ENCODE assay signal across 8 cellular contexts in genomic region chr17:8152112-8152775, GRCh38. TPM values are rescaled to one million over a fixed set of nuclear protein-coding genes. Genes with fewer than 3 reads are reported as not detected.
A peak's percentile ranks its signal among the peaks of the same experiment; 100 is the strongest.
DNase-seq lines count a peak whose midpoint lies in the region; ATAC-seq and TF ChIP-seq lines count a peak whose summit lies in the region.

Gene PER1 (minus strand): TSS chr17:8152404. CDS start chr17:8150706, 1,698 bp downstream.

- H3K79me2 ChIP-seq in fibroblast of lung (ENCODE audit: control insufficient read depth, insufficient read depth, low read length) = peaks cover 2% of the 10 kb centered on the region

- in situ Hi-C loops in KBM-7 (cut with MboI; ENCODE audit: low pct_unique_long_range_greater_than_20kb, low sequenced_read_pairs) = no loop called here

- intact Hi-C loops in activated T-helper 2 cell treated with anti-CD3 and anti-CD28 coated beads, Interferon-gamma antibody, Interleukin-2, Interleukin-4, amounts not matched to agents 10 μg/mL and 5 μg/mL and 100 μg/mL, durations not matched to agents 14 hours and 24 hours and 36 hours (cut with micrococcal nuclease) = no loop called here

- no peak within 1 kb of the TSS for H2AFZ ChIP-seq in fibroblast of lung (ENCODE audit: low read length)

- peaks cover 23% of the 10 kb centered on the region for H3K36me3 Mint-ChIP-seq in activated T-helper 2 cell treated with anti-CD3 and anti-CD28 coated beads, Interferon-gamma antibody, Interleukin-2, Interleukin-4, amounts not matched to agents 10 μg/mL and 5 μg/mL and 100 μg/mL, durations not matched to agents 14 hours and 24 hours and 36 hours (ENCODE audit: low read depth)
- peaks cover 0 to 9% of the 10 kb centered on the region in 2 donors for H3K36me3 Mint-ChIP-seq in naive B cell
- peaks cover 28% of the 10 kb centered on the region for H3K36me3 Mint-ChIP-seq in stimulated activated memory B cell treated with anti-CD40 and anti-IgM and Interleukin-4, amounts not matched to agents 10 μg/mL and 1 μg/mL and 100 μg/mL, for 72 hours

- no peaks in the 10 kb centered on the region for H4K20me1 ChIP-seq in fibroblast of lung (ENCODE audit: control insufficient read depth, extremely low read depth, insufficient read depth, low read length)

- no peaks in the 10 kb centered on the region for H3K27me3 Mint-ChIP-seq in activated T-helper 2 cell treated with anti-CD3 and anti-CD28 coated beads, Interferon-gamma antibody, Interleukin-2, Interleukin-4, amounts not matched to agents 10 μg/mL and 5 μg/mL and 100 μg/mL, durations not matched to agents 14 hours and 24 hours and 36 hours (ENCODE audit: low read depth)
- H3K27me3 Mint-ChIP-seq in naive B cell = no peaks in the 10 kb centered on the region
- no peaks in the 10 kb centered on the region for H3K27me3 Mint-ChIP-seq in stimulated activated memory B cell treated with anti-CD40 and anti-IgM and Interleukin-4, amounts not matched to agents 10 μg/mL and 1 μg/mL and 100 μg/mL, for 72 hours

- ATAC-seq in RWPE2 (ENCODE audit: low read depth) = peak; percentile 50
- ATAC-seq in naive B cell (ENCODE audit: low read depth in 2 of 2) = peak in 1 of 2 donors; percentile 1
- peak; percentile 39 for ATAC-seq in stimulated activated memory B cell treated with anti-CD40 and anti-IgM and Interleukin-4, amounts not matched to agents 10 μg/mL and 1 μg/mL and 100 μg/mL, for 72 hours
- ATAC-seq in HG02973 (IDR thresholded peaks at IDR 0.05; ENCODE audit: unreplicated experiment) = no peak

- no peaks in the 10 kb centered on the region for H3K9me3 ChIP-seq in ES-I3 (ENCODE audit: control insufficient read depth, insufficient read depth, low read length)
- no peaks in the 10 kb centered on the region for H3K9me3 ChIP-seq in RWPE2 (ENCODE audit: severe bottlenecking)
- H3K9me3 ChIP-seq in fibroblast of lung (ENCODE audit: control insufficient read depth, insufficient read depth, low read depth, low read length) = no peaks in the 10 kb centered on the region

- H3K9me3 Mint-ChIP-seq in activated T-helper 2 cell treated with anti-CD3 and anti-CD28 coated beads, Interferon-gamma antibody, Interleukin-2, Interleukin-4, amounts not matched to agents 10 μg/mL and 5 μg/mL and 100 μg/mL, durations not matched to agents 14 hours and 24 hours and 36 hours = no peaks in the 10 kb centered on the region
- H3K9me3 Mint-ChIP-seq in naive B cell = no peaks in the 10 kb centered on the region
- no peaks in the 10 kb centered on the region for H3K9me3 Mint-ChIP-seq in stimulated activated memory B cell treated with anti-CD40 and anti-IgM and Interleukin-4, amounts not matched to agents 10 μg/mL and 1 μg/mL and 100 μg/mL, for 72 hours

- H3K4me1 Mint-ChIP-seq in activated T-helper 2 cell treated with anti-CD3 and anti-CD28 coated beads, Interferon-gamma antibody, Interleukin-2, Interleukin-4, amounts not matched to agents 10 μg/mL and 5 μg/mL and 100 μg/mL, durations not matched to agents 14 hours and 24 hours and 36 hours (ENCODE audit: low read depth) = peaks cover 25% of the 10 kb centered on the region
- peaks cover 22 to 45% (median 26%) of the 10 kb centered on the region in 3 donors for H3K4me1 Mint-ChIP-seq in naive B cell
- peaks cover 16% of the 10 kb centered on the region for H3K4me1 Mint-ChIP-seq in stimulated activated memory B cell treated with anti-CD40 and anti-IgM and Interleukin-4, amounts not matched to agents 10 μg/mL and 1 μg/mL and 100 μg/mL, for 72 hours

- H3K4me3 ChIP-seq in RWPE2 (ENCODE audit: severe bottlenecking) = peak within 1 kb of the TSS; percentile 44
- H3K4me3 ChIP-seq in fibroblast of lung (replicated peaks in 1 of 4; ENCODE audit: control extremely low read depth in 1 of 4, insufficient read depth in 1 of 4, low read depth in 3 of 4, low read length in 4 of 4) = peak within 1 kb of the TSS; percentile 70 to 88 (median 76)

- TF ChIP-seq CTCF in RWPE2 (IDR thresholded peaks at IDR 0.05; ENCODE audit: poor library complexity, severe bottlenecking) (no peak), fibroblast of lung (conservative IDR thresholded peaks at IDR 0.05 in 1 of 2, IDR thresholded peaks at IDR 0.05 in 1 of 2; ENCODE audit: low read depth in 1 of 2, low read length in 2 of 2) (no peak)

- H3K4me1 ChIP-seq in ES-I3 (ENCODE audit: insufficient read depth, low read length) = peaks cover 17% of the 10 kb centered on the region
- peaks cover 16% of the 10 kb centered on the region for H3K4me1 ChIP-seq in RWPE2 (ENCODE audit: insufficient read depth, poor library complexity, severe bottlenecking)
- H3K4me1 ChIP-seq in fibroblast of lung (ENCODE audit: control insufficient read depth, extremely low read depth, insufficient read depth, low read length) = peaks cover 29% of the 10 kb centered on the region

- DNase-seq in KBM-7 = peak; percentile 93
- DNase-seq in RWPE2 (ENCODE audit: low spot score) = peak; percentile 97
- peak; percentile 85 for DNase-seq in activated T-helper 2 cell treated with anti-CD3 and anti-CD28 coated beads, Interferon-gamma antibody, Interleukin-2, Interleukin-4, amounts not matched to agents 10 μg/mL and 5 μg/mL and 100 μg/mL, durations not matched to agents 14 hours and 24 hours and 36 hours (ENCODE audit: low spot score)
- DNase-seq in fibroblast of lung (ENCODE audit: low read depth in 2 of 2) = peak; percentile 91 to 98
- peak; percentile 64 for DNase-seq in naive B cell

- peak within 1 kb of the TSS; percentile 68 for H3K9ac ChIP-seq in ES-I3 (ENCODE audit: low read depth, low read length)
- H3K9ac ChIP-seq in fibroblast of lung (ENCODE audit: insufficient read depth, low read length) = peak within 1 kb of the TSS; percentile 96

- H3K27ac Mint-ChIP-seq in activated T-helper 2 cell treated with anti-CD3 and anti-CD28 coated beads, Interferon-gamma antibody, Interleukin-2, Interleukin-4, amounts not matched to agents 10 μg/mL and 5 μg/mL and 100 μg/mL, durations not matched to agents 14 hours and 24 hours and 36 hours = peak within 1 kb of the TSS; percentile 97
- peak within 1 kb of the TSS in 4 of 6 donors; percentile 97 to 100 (median 98) for H3K27ac Mint-ChIP-seq in naive B cell
- peak within 1 kb of the TSS; percentile 74 for H3K27ac Mint-ChIP-seq in stimulated activated memory B cell treated with anti-CD40 and anti-IgM and Interleukin-4, amounts not matched to agents 10 μg/mL and 1 μg/mL and 100 μg/mL, for 72 hours

- peak within 1 kb of the TSS; percentile 94 for H3K4me3 Mint-ChIP-seq in activated T-helper 2 cell treated with anti-CD3 and anti-CD28 coated beads, Interferon-gamma antibody, Interleukin-2, Interleukin-4, amounts not matched to agents 10 μg/mL and 5 μg/mL and 100 μg/mL, durations not matched to agents 14 hours and 24 hours and 36 hours (ENCODE audit: low read depth)
- H3K4me3 Mint-ChIP-seq in naive B cell = peak within 1 kb of the TSS in 5 of 8 donors; percentile 91 to 96 (median 94)
- peak within 1 kb of the TSS; percentile 83 for H3K4me3 Mint-ChIP-seq in stimulated activated memory B cell treated with anti-CD40 and anti-IgM and Interleukin-4, amounts not matched to agents 10 μg/mL and 1 μg/mL and 100 μg/mL, for 72 hours

- no peaks in the 10 kb centered on the region; the same call in 1 of the 2 replicates for H3K36me3 ChIP-seq in ES-I3 (ENCODE audit: insufficient read depth, low read length)
- H3K36me3 ChIP-seq in RWPE2 (ENCODE audit: low read depth) = peaks cover 80% of the 10 kb centered on the region
- H3K36me3 ChIP-seq in fibroblast of lung (ENCODE audit: control insufficient read depth, insufficient read depth, low read length) = peaks cover 18% of the 10 kb centered on the region

- H3K27ac ChIP-seq in RWPE2 (ENCODE audit: poor library complexity, severe bottlenecking) (peak within 1 kb of the TSS; percentile 98), fibroblast of lung (ENCODE audit: insufficient read depth, low read length) (peak within 1 kb of the TSS; percentile 88)

- H3K27me3 ChIP-seq in RWPE2 (ENCODE audit: insufficient read depth, poor library complexity, severe bottlenecking) (no peaks in the 10 kb centered on the region), fibroblast of lung (ENCODE audit: control insufficient read depth, insufficient read depth, low read length) (no peaks in the 10 kb centered on the region)

- H3K4me2 ChIP-seq in fibroblast of lung (ENCODE audit: extremely low read depth, insufficient read depth, low read length) = peak within 1 kb of the TSS; percentile 94

RNA-seq across cellular contexts. Expression of gene PER1, which starts in this region (rescaled TPM):
- total RNA-seq in activated T-helper 2 cell treated with anti-CD3 and anti-CD28 coated beads, Interferon-gamma antibody, Interleukin-2, Interleukin-4, amounts not matched to agents 10 μg/mL and 5 μg/mL and 100 μg/mL, durations not matched to agents 14 hours and 24 hours and 36 hours = 41.8 and 43.2 TPM in 2 replicates
- 3.1 and 6.9 TPM in 2 replicates for total RNA-seq in fibroblast of lung
- 2.5 and 4.1 TPM in 2 replicates for polyA plus RNA-seq in fibroblast of lung
- 4.9 and 6.7 TPM in 2 replicates for polyA plus RNA-seq in fibroblast of lung (2012)
- 50.9 and 72.7 TPM in 2 replicates for polyA minus RNA-seq in fibroblast of lung (ENCODE audit: low replicate concordance)
- 10 to 100 TPM in 5 of 6 donors, 1 to 10 TPM in 1; 4.5 to 20.9 (median 13.5) TPM for polyA plus RNA-seq in naive B cell (ENCODE audit: low read depth in 6 of 6)
